17 cellular contexts compared by ENCODE assay signal in the genomic region with DNA sequence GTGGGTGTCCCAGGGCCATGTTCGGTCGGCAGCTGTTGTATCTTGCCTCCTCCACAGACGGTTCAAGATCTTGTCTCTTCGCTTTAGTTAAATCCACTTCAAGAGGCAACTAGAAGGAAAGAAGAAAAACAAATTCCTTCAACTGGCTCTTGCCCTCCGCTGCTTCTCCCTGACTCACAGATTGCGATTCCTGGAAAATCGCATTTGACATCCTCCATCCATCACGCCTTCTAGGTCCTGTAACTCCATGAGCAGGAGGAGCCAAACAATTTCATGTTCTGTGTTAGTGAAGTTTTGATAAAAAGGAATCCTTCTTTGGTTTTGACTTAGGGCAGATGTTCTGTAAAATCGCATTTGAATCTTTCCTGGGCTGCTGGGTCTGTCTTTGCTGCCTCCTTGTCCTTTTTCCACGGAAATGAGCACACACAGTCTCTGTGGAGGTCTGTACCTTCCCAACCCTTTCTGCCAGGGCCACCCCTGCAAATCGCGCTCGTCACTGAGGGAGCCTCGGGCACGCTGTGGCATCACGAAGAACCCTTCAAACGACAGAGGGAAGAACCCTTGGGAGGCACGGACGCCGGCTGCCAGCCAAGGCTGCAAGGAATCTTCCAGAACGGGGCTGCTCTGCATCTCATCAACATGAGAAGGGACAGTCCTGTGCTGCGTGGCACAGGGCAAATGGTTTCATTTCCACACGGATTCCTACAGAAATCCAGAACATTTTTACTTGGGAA. TPM values are rescaled to one million over a fixed set of nuclear protein-coding genes. Genes with fewer than 3 reads are reported as not detected.
DNase-seq lines count a peak whose midpoint lies in the region; ATAC-seq and TF ChIP-seq lines count a peak whose summit lies in the region.
"Had no signal": no experiment of that assay in that cellular context is flagged by ENCODE, and none has a peak within 500 bp of the region (broad histone marks: within the 10 kb centered on the region; RNA-seq: fewer than 3 reads in every experiment).

No MANE protein-coding gene starts in this region.

- H3K9me3 Mint-ChIP-seq in activated naive CD4-positive, alpha-beta T cell treated with anti-CD3 and anti-CD28 coated beads for 36 hours = no peaks in the 10 kb centered on the region
- H3K9me3 Mint-ChIP-seq in stimulated activated naive B cell treated with anti-CD40 and anti-IgM and Interleukin-4, amounts not matched to agents 10 μg/mL and 1 μg/mL and 100 μg/mL, for 72 hours = no peaks in the 10 kb centered on the region

- intact Hi-C loops in activated naive CD4-positive, alpha-beta T cell treated with anti-CD3 and anti-CD28 coated beads for 36 hours (cut with micrococcal nuclease) = no loop called here
- intact Hi-C loops in PC-3 (cut with micrococcal nuclease) = no loop called here
- intact Hi-C loops in left cardiac atrium (cut with DNase I) = no loop called here

- DNase-seq in activated naive CD4-positive, alpha-beta T cell treated with anti-CD3 and anti-CD28 coated beads for 36 hours = no peak
- DNase-seq in activated naive CD4-positive, alpha-beta T cell treated with Interleukin-2 at 50 U/mL for 16 hours = no peak
- DNase-seq in PC-3 (no peak), fibroblast of mammary gland (ENCODE audit: low read depth) (peak; percentile 47), left cardiac atrium (no peak), SW480 (ENCODE audit: low spot score) (no peak)
- no peak for DNase-seq in stimulated activated naive B cell treated with anti-CD40 and anti-IgM and Interleukin-4, amounts not matched to agents 10 μg/mL and 1 μg/mL and 100 μg/mL, for 72 hours
- no peak for DNase-seq in activated CD4-positive, CD25-positive, alpha-beta regulatory T cell treated with anti-CD3 and anti-CD28 coated beads, Interleukin-2, amount 50 U/mL, for 72 hours
- DNase-seq: central memory CD4-positive, alpha-beta T cell; effector CD4-positive, alpha-beta T cell; NCI-H1436; NCI-H345; SW 1271 had no signal

- H3K27ac ChIP-seq in PC-3 (ENCODE audit: low read length) = peak overlapping the region; percentile 99
- H3K27ac ChIP-seq: adrenal gland, heart left ventricle, right atrium auricular region, vagina had no signal

- H3K4me1 ChIP-seq in PC-3 (ENCODE audit: insufficient read depth, low read length) = peaks cover 32% of the 10 kb centered on the region
- H3K4me1 ChIP-seq: right atrium auricular region, vagina had no signal

- no peaks in the 10 kb centered on the region for H3K27me3 ChIP-seq in PC-3 (ENCODE audit: low read length)
- H3K27me3 ChIP-seq: adrenal gland, heart left ventricle, right atrium auricular region, vagina had no signal

- peaks cover 20% of the 10 kb centered on the region for H3K4me1 Mint-ChIP-seq in activated naive CD4-positive, alpha-beta T cell treated with anti-CD3 and anti-CD28 coated beads for 36 hours (ENCODE audit: low read depth)
- H3K4me1 Mint-ChIP-seq in stimulated activated naive B cell treated with anti-CD40 and anti-IgM and Interleukin-4, amounts not matched to agents 10 μg/mL and 1 μg/mL and 100 μg/mL, for 72 hours = peaks cover 9 to 25% of the 10 kb centered on the region in 2 donors

- H3K4me3 ChIP-seq in PC-3 (ENCODE audit: low read length) = no peak overlapping the region
- no peak overlapping the region for H3K4me3 ChIP-seq in fibroblast of mammary gland (ENCODE audit: control insufficient read depth, low read depth, low read length)
- H3K4me3 ChIP-seq: adrenal gland, heart left ventricle, right atrium auricular region, vagina had no signal

- H3K36me3 ChIP-seq in PC-3 (ENCODE audit: low read depth, low read length) = peaks cover 31% of the 10 kb centered on the region; the same call in 1 of the 2 replicates

- POLR2A ChIA-PET in PC-3 (lab: Charles Lee; ENCODE audit: unreplicated experiment) = no interaction called here

- ATAC-seq in PC-3 (no peak), left cardiac atrium (no peak)
- no peak for ATAC-seq in stimulated activated naive B cell treated with anti-CD40 and anti-IgM and Interleukin-4, amounts not matched to agents 10 μg/mL and 1 μg/mL and 100 μg/mL, for 72 hours (replicated peaks)

- H3K4me2 ChIP-seq in PC-3 (ENCODE audit: low read length) = no peak overlapping the region

- peaks cover 10% of the 10 kb centered on the region for H3F3A ChIP-seq in PC-3 (ENCODE audit: low read length, unreplicated experiment)

- H3K27me3 Mint-ChIP-seq in activated naive CD4-positive, alpha-beta T cell treated with anti-CD3 and anti-CD28 coated beads for 36 hours (ENCODE audit: low read depth) = no peaks in the 10 kb centered on the region
- H3K27me3 Mint-ChIP-seq in stimulated activated naive B cell treated with anti-CD40 and anti-IgM and Interleukin-4, amounts not matched to agents 10 μg/mL and 1 μg/mL and 100 μg/mL, for 72 hours = no peaks in the 10 kb centered on the region

- H3K4me3 Mint-ChIP-seq in activated naive CD4-positive, alpha-beta T cell treated with anti-CD3 and anti-CD28 coated beads for 36 hours = peak overlapping the region; percentile 10
- no peak overlapping the region for H3K4me3 Mint-ChIP-seq in stimulated activated naive B cell treated with anti-CD40 and anti-IgM and Interleukin-4, amounts not matched to agents 10 μg/mL and 1 μg/mL and 100 μg/mL, for 72 hours

- CTCF ChIA-PET in activated naive CD4-positive, alpha-beta T cell treated with anti-CD3 and anti-CD28 coated beads for 36 hours (lab: Charles Lee) = no interaction called here
- CTCF ChIA-PET in PC-3 (lab: Charles Lee) = no interaction called here

- BruUV-seq in PC-3 (replicated peaks; lab: Mats Ljungman, UMichigan) = no TSS peak

- H2AFZ ChIP-seq in PC-3 (ENCODE audit: low read length) = no peak overlapping the region

- H3K27ac Mint-ChIP-seq in activated naive CD4-positive, alpha-beta T cell treated with anti-CD3 and anti-CD28 coated beads for 36 hours = no peak overlapping the region
- peak overlapping the region; percentile 33 for H3K27ac Mint-ChIP-seq in stimulated activated naive B cell treated with anti-CD40 and anti-IgM and Interleukin-4, amounts not matched to agents 10 μg/mL and 1 μg/mL and 100 μg/mL, for 72 hours

- no peaks in the 10 kb centered on the region for H3K79me2 ChIP-seq in PC-3 (ENCODE audit: low read length)

- H4K20me1 ChIP-seq in PC-3 (ENCODE audit: low read length) = no peaks in the 10 kb centered on the region

- TF ChIP-seq CTCF in PC-3 (conservative IDR thresholded peaks at IDR 0.05; ENCODE audit: low read depth, low read length) (no peak), fibroblast of mammary gland (conservative IDR thresholded peaks at IDR 0.05; ENCODE audit: control insufficient read depth, insufficient read depth, low read depth, low read length) (no peak)

- H3K36me3 Mint-ChIP-seq in activated naive CD4-positive, alpha-beta T cell treated with anti-CD3 and anti-CD28 coated beads for 36 hours (ENCODE audit: low read depth) = peaks cover 32% of the 10 kb centered on the region
- peaks cover 52 to 62% of the 10 kb centered on the region in 2 donors for H3K36me3 Mint-ChIP-seq in stimulated activated naive B cell treated with anti-CD40 and anti-IgM and Interleukin-4, amounts not matched to agents 10 μg/mL and 1 μg/mL and 100 μg/mL, for 72 hours

- no peaks in the 10 kb centered on the region for H3K9me3 ChIP-seq in PC-3 (ENCODE audit: low read length)
- H3K9me3 ChIP-seq: adrenal gland, heart left ventricle, right atrium auricular region, vagina had no signal

- H3K9ac ChIP-seq in PC-3 (ENCODE audit: low read length) = no peak overlapping the region

- no peaks in the 10 kb centered on the region for H3K9me2 ChIP-seq in PC-3 (replicated peaks; ENCODE audit: low read length)

RNA-seq across cellular contexts. Expression of gene RAD52, which starts 32.6 kb away (rescaled TPM):
- total RNA-seq in activated naive CD4-positive, alpha-beta T cell treated with anti-CD3 and anti-CD28 coated beads for 36 hours = 10 to 100 TPM; 15.6 to 17.9 TPM
- 17.4 and 19.3 TPM in 2 replicates for total RNA-seq in PC-3 (2014; rRNA removed)
- total RNA-seq in left cardiac atrium = 1 to 10 TPM; 6.4 to 6.8 TPM
